17 cellular contexts compared by ENCODE assay signal in the genomic region with DNA sequence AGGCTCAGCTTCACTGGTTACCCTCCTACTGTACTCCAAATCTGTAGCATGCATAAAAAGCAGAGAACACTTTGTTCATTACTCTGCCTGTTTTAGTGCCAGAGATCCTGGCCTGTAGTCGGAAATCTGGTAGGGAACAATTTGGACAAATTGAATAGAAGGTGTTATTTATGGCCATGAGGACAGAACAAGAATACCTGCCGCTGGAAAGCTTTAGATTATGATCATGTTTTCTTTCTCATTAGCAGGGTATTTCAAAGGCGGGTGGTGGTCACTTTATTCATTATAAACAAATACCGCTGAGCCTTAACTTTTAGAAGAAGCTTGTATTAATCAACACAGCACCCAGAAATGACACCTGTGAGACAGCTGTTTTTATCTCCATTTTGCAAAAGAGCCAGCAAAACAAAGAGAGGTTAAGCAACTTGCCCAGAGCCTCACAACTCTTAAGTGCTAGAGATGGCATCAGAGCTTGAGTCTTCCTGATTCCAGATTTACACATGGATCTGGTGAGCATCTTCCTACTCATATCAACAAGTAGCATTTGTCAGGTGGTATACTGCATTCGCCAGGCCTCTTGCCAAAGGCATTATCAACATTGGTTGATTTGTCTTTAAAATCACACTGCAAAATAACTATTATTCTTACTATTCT.
"Had no signal": no experiment of that assay in that cellular context is flagged by ENCODE, and none has a peak within 500 bp of the region (broad histone marks: within the 10 kb centered on the region; RNA-seq: fewer than 3 reads in every experiment).

No MANE protein-coding gene starts in this region.

- H3K9me3 ChIP-seq: SJSA1 had no signal

- FAIRE-seq: HTR-8/SVneo, RCC 7860 had no signal

- DNase-seq: KBM-7, MV-4-11, NCI-H1048, NCI-H1105, NCI-H1436, NCI-H1694, NCI-H187 treated with DMSO at 0.1 percent for 48 hours, NCI-H2227 treated with DMSO at 0.1 percent for 48 hours, NCI-H524, NCI-H526 treated with DMSO at 0.1 percent for 48 hours, Right ventricle myocardium superior, RPMI8226, SIG-M5 had no signal

- H3K27ac ChIP-seq: HL-60, SJSA1 had no signal

- H3K4me3 ChIP-seq: SJSA1 had no signal

- H3K36me3 ChIP-seq: SJSA1 had no signal
